22 cellular contexts compared by ENCODE assay signal in the genomic region with DNA sequence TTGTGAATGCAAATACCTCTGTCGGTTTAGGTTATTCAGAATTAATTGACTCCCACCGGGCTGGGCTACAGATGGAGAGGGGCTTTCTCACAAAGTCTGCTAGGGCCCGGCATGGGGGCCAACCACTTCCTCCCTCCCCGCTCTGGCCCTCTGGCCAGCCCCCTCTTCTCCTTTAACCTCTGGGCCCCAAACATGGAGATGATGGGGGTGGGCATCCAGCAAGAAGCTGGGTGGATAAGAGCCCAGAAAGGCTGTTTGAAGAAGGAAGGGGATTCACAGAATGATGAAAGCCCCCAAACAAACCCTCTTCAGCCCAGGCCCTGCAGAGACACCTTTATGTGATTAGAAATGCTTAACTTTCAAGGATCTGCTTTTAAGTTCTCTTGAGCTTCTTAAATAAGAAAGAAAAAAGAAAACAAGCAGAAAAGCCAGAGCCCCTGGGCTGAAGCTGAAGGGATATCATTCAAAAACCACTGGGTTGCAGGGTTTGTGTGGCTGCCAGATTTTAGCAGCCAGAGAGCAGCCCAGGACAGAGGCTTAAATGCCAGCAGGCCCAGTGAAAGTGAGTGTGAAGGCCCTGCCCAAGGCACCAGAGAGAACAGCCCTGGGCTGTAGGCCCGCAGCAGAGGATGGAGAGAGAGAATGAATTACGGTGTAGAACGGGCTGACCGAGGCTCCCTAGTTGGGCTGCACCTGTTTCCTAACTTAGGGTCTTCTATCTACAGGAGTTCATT.
DNase-seq lines count a peak whose midpoint lies in the region; ATAC-seq and TF ChIP-seq lines count a peak whose summit lies in the region.
"Had no signal": no experiment of that assay in that cellular context is flagged by ENCODE, and none has a peak within 500 bp of the region (broad histone marks: within the 10 kb centered on the region; RNA-seq: fewer than 3 reads in every experiment).

No MANE protein-coding gene starts in this region.

- no peaks in the 10 kb centered on the region for H3K27me3 Mint-ChIP-seq in nephron progenitor cell (ENCODE audit: low read depth, poor library complexity)
- H3K27me3 Mint-ChIP-seq in activated CD4-positive, alpha-beta T cell treated with anti-CD3 and anti-CD28 coated beads, Interleukin-2, amount 10 ng/mL, durations not matched to agents 7 days and 5 days, result no peaks in the 10 kb centered on the region
- H3K27me3 Mint-ChIP-seq: activated CD4-positive, alpha-beta memory T cell treated with anti-CD3 and anti-CD28 coated beads for 36 hours; activated naive CD8-positive, alpha-beta T cell treated with anti-CD3 and anti-CD28 coated beads for 36 hours; CD4-positive, alpha-beta T cell had no signal

- peaks cover 72% of the 10 kb centered on the region for H3K4me1 Mint-ChIP-seq in nephron progenitor cell
- H3K4me1 Mint-ChIP-seq in activated CD4-positive, alpha-beta T cell treated with anti-CD3 and anti-CD28 coated beads, Interleukin-2, amount 10 ng/mL, durations not matched to agents 7 days and 5 days, result no peaks in the 10 kb centered on the region
- H3K4me1 Mint-ChIP-seq: activated naive CD8-positive, alpha-beta T cell treated with anti-CD3 and anti-CD28 coated beads for 36 hours had no signal

- peak; percentile 75 to 81 for ATAC-seq in right cardiac atrium
- peak; percentile 62 for ATAC-seq in aorta (ENCODE audit: low FRiP score)
- no peak for ATAC-seq in GM21717 (IDR thresholded peaks at IDR 0.05; ENCODE audit: unreplicated experiment)
- ATAC-seq: GM12878 had no signal

- 47% methylated on average over 8 of the region's 8 CpGs for WGBS in right cardiac atrium
- WGBS in aorta, 2 donors, result 37 to 41% methylated on average over 8 of the region's 8 CpGs
- 56% methylated on average over 7 of the region's 8 CpGs for WGBS in mammary epithelial cell (ENCODE audit: low coverage, missing lambda C conversion rate)

- DNase-seq in right cardiac atrium, result peak in 2 of 3 donors; percentile 18 to 67
- no peak for DNase-seq in right atrium auricular region (ENCODE audit: low spot score)
- DNase-seq in fibroblast of peridontal ligament (ENCODE audit: extremely low read depth), result peak; percentile 27
- DNase-seq in nephron progenitor cell, result peak; percentile 22
- no peak for DNase-seq in aorta
- DNase-seq in mammary epithelial cell, result no peak
- no peak for DNase-seq in activated CD4-positive, alpha-beta T cell treated with anti-CD3 and anti-CD28 coated beads, Interleukin-2, amount 10 ng/mL, durations not matched to agents 7 days and 5 days
- DNase-seq: 8988T; activated CD4-positive, alpha-beta memory T cell treated with anti-CD3 and anti-CD28 coated beads for 36 hours; activated naive CD8-positive, alpha-beta T cell treated with anti-CD3 and anti-CD28 coated beads for 36 hours; activated T-cell treated with anti-CD3 and anti-CD28 coated beads, Interleukin-2, amount 50 U/mL, for 48 hours; CD4-positive, alpha-beta T cell; cerebellar nuclear complex; glutamatergic neuron; kidney glomerular epithelial cell; MM.1S; NCI-H187; NCI-H510A had no signal

- H3K9me3 Mint-ChIP-seq in nephron progenitor cell, result peaks cover 16% of the 10 kb centered on the region
- peaks cover 5% of the 10 kb centered on the region for H3K9me3 Mint-ChIP-seq in activated CD4-positive, alpha-beta T cell treated with anti-CD3 and anti-CD28 coated beads, Interleukin-2, amount 10 ng/mL, durations not matched to agents 7 days and 5 days
- H3K9me3 Mint-ChIP-seq: activated CD4-positive, alpha-beta memory T cell treated with anti-CD3 and anti-CD28 coated beads for 36 hours; activated naive CD8-positive, alpha-beta T cell treated with anti-CD3 and anti-CD28 coated beads for 36 hours; CD4-positive, alpha-beta T cell had no signal

- POLR2A ChIA-PET in activated CD4-positive, alpha-beta T cell treated with anti-CD3 and anti-CD28 coated beads, Interleukin-2, amount 10 ng/mL, durations not matched to agents 7 days and 5 days (lab: Charles Lee), result interaction anchor here (0.6 kb wide), 1 partner anchor 160 kb away, joined by 4 read pairs; no protein-coding TSS in a partner anchor

- H3K36me3 ChIP-seq in right atrium auricular region, result no peaks in the 10 kb centered on the region
- no peaks in the 10 kb centered on the region for H3K36me3 ChIP-seq in aorta (ENCODE audit: control insufficient read depth in 1 of 2, insufficient read depth in 2 of 2, low read length in 1 of 2)
- no peaks in the 10 kb centered on the region for H3K36me3 ChIP-seq in mammary epithelial cell (ENCODE audit: insufficient read depth, low read length)
- H3K36me3 ChIP-seq: HAP-1, tibial nerve had no signal

- BruUV-seq in mammary epithelial cell (replicated peaks; lab: Mats Ljungman, UMichigan), result no TSS peak

- in situ Hi-C loops in mammary epithelial cell (cut with MboI; ENCODE audit: low sequenced_read_pairs in 2 of 2), result no loop called here

- H3K79me2 ChIP-seq in mammary epithelial cell (ENCODE audit: insufficient read depth, low read length), result no peaks in the 10 kb centered on the region

- peaks cover 22% of the 10 kb centered on the region for H3K36me3 Mint-ChIP-seq in nephron progenitor cell (ENCODE audit: low read depth)
- no peaks in the 10 kb centered on the region for H3K36me3 Mint-ChIP-seq in activated CD4-positive, alpha-beta T cell treated with anti-CD3 and anti-CD28 coated beads, Interleukin-2, amount 10 ng/mL, durations not matched to agents 7 days and 5 days (ENCODE audit: low read depth)
- H3K36me3 Mint-ChIP-seq: activated CD4-positive, alpha-beta memory T cell treated with anti-CD3 and anti-CD28 coated beads for 36 hours had no signal

- CTCF ChIA-PET in mammary epithelial cell (lab: Charles Lee; ENCODE audit: low non-redundant PET), result interaction anchor here (0.5 kb wide), 1 partner anchor 157 kb away, joined by 3 read pairs; no protein-coding TSS in a partner anchor
- CTCF ChIA-PET in activated CD4-positive, alpha-beta T cell treated with anti-CD3 and anti-CD28 coated beads, Interleukin-2, amount 10 ng/mL, durations not matched to agents 7 days and 5 days (lab: Charles Lee), result no interaction called here

- no peaks in the 10 kb centered on the region for H3K4me1 ChIP-seq in right cardiac atrium (ENCODE audit: control insufficient read depth, insufficient read depth, low read length)
- no peaks in the 10 kb centered on the region for H3K4me1 ChIP-seq in right atrium auricular region
- no peaks in the 10 kb centered on the region for H3K4me1 ChIP-seq in aorta (ENCODE audit: control insufficient read depth in 1 of 2, insufficient read depth in 2 of 2, low read length in 2 of 2)
- H3K4me1 ChIP-seq in mammary epithelial cell (ENCODE audit: insufficient read depth, low read length), result no peaks in the 10 kb centered on the region
- H3K4me1 ChIP-seq: HAP-1 had no signal

- no peaks in the 10 kb centered on the region for H3K9me3 ChIP-seq in right cardiac atrium (ENCODE audit: control insufficient read depth, low read length)
- H3K9me3 ChIP-seq in right atrium auricular region, result peaks cover 0 to under 1% of the 10 kb centered on the region in 2 donors
- no peaks in the 10 kb centered on the region for H3K9me3 ChIP-seq in aorta (ENCODE audit: control insufficient read depth, low read length)
- no peaks in the 10 kb centered on the region for H3K9me3 ChIP-seq in mammary epithelial cell (replicated peaks; ENCODE audit: insufficient read depth, low read length)
- H3K9me3 ChIP-seq: HAP-1 had no signal

- H3K27me3 ChIP-seq in right cardiac atrium (ENCODE audit: control insufficient read depth, insufficient read depth) (no peaks in the 10 kb centered on the region), right atrium auricular region (no peaks in the 10 kb centered on the region), aorta (ENCODE audit: control insufficient read depth in 1 of 2, insufficient read depth in 2 of 2, low read length in 1 of 2) (no peaks in the 10 kb centered on the region), mammary epithelial cell (ENCODE audit: insufficient read depth, low read length) (no peaks in the 10 kb centered on the region)
- H3K27me3 ChIP-seq: tibial nerve had no signal

- peak overlapping the region; percentile 94 for H3K27ac Mint-ChIP-seq in nephron progenitor cell
- no peak overlapping the region for H3K27ac Mint-ChIP-seq in activated CD4-positive, alpha-beta T cell treated with anti-CD3 and anti-CD28 coated beads, Interleukin-2, amount 10 ng/mL, durations not matched to agents 7 days and 5 days
- H3K27ac Mint-ChIP-seq: activated CD4-positive, alpha-beta memory T cell treated with anti-CD3 and anti-CD28 coated beads for 36 hours; activated naive CD8-positive, alpha-beta T cell treated with anti-CD3 and anti-CD28 coated beads for 36 hours; CD4-positive, alpha-beta T cell had no signal

- H3K4me2 ChIP-seq in mammary epithelial cell (ENCODE audit: insufficient read depth, low read depth, low read length), result no peak overlapping the region

- dilution Hi-C loops in mammary epithelial cell (cut with HindIII; ENCODE audit: low sequenced_read_pairs), result no loop called here

- no peak overlapping the region for H2AFZ ChIP-seq in mammary epithelial cell (ENCODE audit: low read depth, low read length)

- no peaks in the 10 kb centered on the region for H4K20me1 ChIP-seq in mammary epithelial cell (ENCODE audit: insufficient read depth, low read length)

- H3K4me3 ChIP-seq in right cardiac atrium (ENCODE audit: low read length) (no peak overlapping the region), right atrium auricular region (no peak overlapping the region), aorta (ENCODE audit: low read length in 2 of 2) (no peak overlapping the region), mammary epithelial cell (replicated peaks in 1 of 3; ENCODE audit: insufficient read depth in 1 of 3, low read depth in 2 of 3, low read length in 3 of 3) (no peak overlapping the region)
- H3K4me3 ChIP-seq: GM12878, HAP-1, tibial nerve had no signal

- no peak overlapping the region for H3K4me3 Mint-ChIP-seq in nephron progenitor cell
- no peak overlapping the region for H3K4me3 Mint-ChIP-seq in activated CD4-positive, alpha-beta T cell treated with anti-CD3 and anti-CD28 coated beads, Interleukin-2, amount 10 ng/mL, durations not matched to agents 7 days and 5 days
- H3K4me3 Mint-ChIP-seq: activated CD4-positive, alpha-beta memory T cell treated with anti-CD3 and anti-CD28 coated beads for 36 hours; activated naive CD8-positive, alpha-beta T cell treated with anti-CD3 and anti-CD28 coated beads for 36 hours; CD4-positive, alpha-beta T cell had no signal

- intact Hi-C loops in right cardiac atrium (cut with DNase I) (no loop called here), aorta (cut with DNase I) (no loop called here), mammary epithelial cell (cut with micrococcal nuclease) (no loop called here)

- TF ChIP-seq CTCF in right atrium auricular region (IDR thresholded peaks at IDR 0.05), result no peak
- no peak for TF ChIP-seq CTCF in nephron progenitor cell (IDR thresholded peaks at IDR 0.05)
- TF ChIP-seq CTCF in mammary epithelial cell (conservative IDR thresholded peaks at IDR 0.05 in 1 of 2, IDR thresholded peaks at IDR 0.05 in 1 of 2; ENCODE audit: extremely low read depth in 1 of 2, insufficient read depth in 1 of 2, low read depth in 1 of 2, low read length in 2 of 2), result no peak

- no peak overlapping the region for H3K9ac ChIP-seq in mammary epithelial cell (ENCODE audit: insufficient read depth, low read length)

- H3K27ac ChIP-seq in right cardiac atrium (ENCODE audit: low read length), result no peak overlapping the region
- no peak overlapping the region for H3K27ac ChIP-seq in right atrium auricular region
- H3K27ac ChIP-seq in aorta (ENCODE audit: low read depth in 1 of 2, low read length in 2 of 2), result no peak overlapping the region
- no peak overlapping the region for H3K27ac ChIP-seq in mammary epithelial cell (ENCODE audit: insufficient read depth, low read depth, low read length)
- H3K27ac ChIP-seq: tibial nerve had no signal

Comparison
In these comparisons a context has a peak if more than half of its experiments do, and no peak if none do; other contexts are left out.
1. DNase-seq: peak in right cardiac atrium (2 of 3), fibroblast of peridontal ligament (single experiment) and nephron progenitor cell (single experiment); none in right atrium auricular region (single experiment), aorta (0 of 2), mammary epithelial cell (single experiment) and activated CD4-positive, alpha-beta T cell treated with anti-CD3 and anti-CD28 coated beads, Interleukin-2, amount 10 ng/mL, durations not matched to agents 7 days and 5 days (single experiment).